In the genomic region with DNA sequence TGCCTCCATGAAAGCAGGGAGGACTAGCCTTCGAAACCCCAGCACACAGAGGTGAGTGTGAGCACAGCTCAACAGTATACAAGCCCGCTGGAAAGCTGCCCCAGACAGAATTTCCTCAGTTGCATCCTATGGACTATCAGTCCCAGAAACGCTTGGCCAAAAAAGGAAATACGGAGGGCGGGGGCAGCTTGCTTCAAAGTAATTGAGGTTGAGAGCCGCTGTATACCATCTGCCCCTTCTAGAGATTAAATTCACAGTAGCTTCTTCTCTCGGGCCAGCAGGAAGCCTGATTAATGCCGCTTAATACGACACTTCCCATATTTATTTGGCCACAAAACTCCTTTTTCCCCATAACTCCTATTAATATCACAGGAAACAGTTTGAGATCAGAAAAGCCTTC, we compare ENCODE assay signal across 15 cellular contexts.
DNase-seq lines count a peak whose midpoint lies in the region; FAIRE-seq and TF ChIP-seq lines count a peak whose summit lies in the region.
"Had no signal": no experiment of that assay in that cellular context is flagged by ENCODE, and none has a peak within 500 bp of the region (broad histone marks: within the 10 kb centered on the region; RNA-seq: fewer than 3 reads in every experiment).

No MANE protein-coding gene starts in this region.

- no peaks in the 10 kb centered on the region for H4K20me1 ChIP-seq in hepatocyte (ENCODE audit: insufficient read depth, poor library complexity, severe bottlenecking)
- no peaks in the 10 kb centered on the region for H4K20me1 ChIP-seq in smooth muscle cell (ENCODE audit: low read depth)

- H3K79me2 ChIP-seq in hepatocyte (no peaks in the 10 kb centered on the region), smooth muscle cell (ENCODE audit: low read depth) (no peaks in the 10 kb centered on the region)

- H3K27ac Mint-ChIP-seq in activated naive CD4-positive, alpha-beta T cell treated with anti-CD3 and anti-CD28 coated beads, Interleukin-2, amount 10 ng/mL, durations not matched to agents 7 days and 5 days, result peak overlapping the region; percentile 46

- H3K9ac ChIP-seq in smooth muscle cell (ENCODE audit: low read depth), result no peak overlapping the region

- H3K4me1 Mint-ChIP-seq in activated naive CD4-positive, alpha-beta T cell treated with anti-CD3 and anti-CD28 coated beads, Interleukin-2, amount 10 ng/mL, durations not matched to agents 7 days and 5 days, result peaks cover 61% of the 10 kb centered on the region

- peaks cover 10% of the 10 kb centered on the region for H3K9me3 Mint-ChIP-seq in activated naive CD4-positive, alpha-beta T cell treated with anti-CD3 and anti-CD28 coated beads, Interleukin-2, amount 10 ng/mL, durations not matched to agents 7 days and 5 days

- intact Hi-C loops in uterus (cut with DNase I; ENCODE audit: low total_unique reads), result no loop called here

- WGBS in hepatocyte (ENCODE audit: low lambda C conversion rate, missing lambda C conversion rate), result 69% methylated on average over 9 of the region's 9 CpGs
- WGBS in smooth muscle cell (ENCODE audit: low lambda C conversion rate), result 47% methylated on average over 9 of the region's 9 CpGs

- H2AFZ ChIP-seq in hepatocyte (no peak overlapping the region), smooth muscle cell (ENCODE audit: low read depth) (peak overlapping the region; percentile 34)

- H3K4me3 Mint-ChIP-seq in activated naive CD4-positive, alpha-beta T cell treated with anti-CD3 and anti-CD28 coated beads, Interleukin-2, amount 10 ng/mL, durations not matched to agents 7 days and 5 days, result no peak overlapping the region

- no peak overlapping the region for H3K4me2 ChIP-seq in hepatocyte
- peak overlapping the region; percentile 54 for H3K4me2 ChIP-seq in smooth muscle cell

- H3K9me3 ChIP-seq in SJCRH30 (replicated peaks) (no peaks in the 10 kb centered on the region), hepatocyte (ENCODE audit: low read depth) (no peaks in the 10 kb centered on the region), smooth muscle cell (replicated peaks; ENCODE audit: low read depth) (no peaks in the 10 kb centered on the region), uterus (no peaks in the 10 kb centered on the region)
- H3K9me3 ChIP-seq: ovary, vagina had no signal

- H3K27me3 ChIP-seq in SJCRH30 (no peaks in the 10 kb centered on the region), hepatocyte (no peaks in the 10 kb centered on the region), smooth muscle cell (ENCODE audit: low read depth) (no peaks in the 10 kb centered on the region), uterus (no peaks in the 10 kb centered on the region)
- H3K27me3 ChIP-seq: ovary, vagina had no signal

- peaks cover 20% of the 10 kb centered on the region for H3K27me3 Mint-ChIP-seq in activated naive CD4-positive, alpha-beta T cell treated with anti-CD3 and anti-CD28 coated beads, Interleukin-2, amount 10 ng/mL, durations not matched to agents 7 days and 5 days

- no peaks in the 10 kb centered on the region for H3K9me2 ChIP-seq in hepatocyte (replicated peaks; ENCODE audit: insufficient read depth)

- TF ChIP-seq CTCF in hepatocyte (IDR thresholded peaks at IDR 0.05; ENCODE audit: poor library complexity) (no peak), smooth muscle cell (IDR thresholded peaks at IDR 0.05; ENCODE audit: borderline replicate concordance, insufficient read depth, poor library complexity, severe bottlenecking) (no peak), uterus (IDR thresholded peaks at IDR 0.05) (no peak)

- H3K4me3 ChIP-seq in SJCRH30 (peak overlapping the region; percentile 38), hepatocyte (no peak overlapping the region), smooth muscle cell (no peak overlapping the region), uterus (no peak overlapping the region)
- H3K4me3 ChIP-seq: ovary, vagina had no signal

- peaks cover 25% of the 10 kb centered on the region for H3K4me1 ChIP-seq in SJCRH30
- H3K4me1 ChIP-seq in hepatocyte (ENCODE audit: insufficient read depth), result peaks cover 4% of the 10 kb centered on the region
- H3K4me1 ChIP-seq in smooth muscle cell (ENCODE audit: low read depth), result peaks cover 12% of the 10 kb centered on the region
- H3K4me1 ChIP-seq in uterus, result no peaks in the 10 kb centered on the region

- DNase-seq in activated naive CD4-positive, alpha-beta T cell treated with anti-CD3 and anti-CD28 coated beads, Interleukin-2, amount 10 ng/mL, durations not matched to agents 7 days and 5 days, result no peak
- no peak for DNase-seq in activated naive CD4-positive, alpha-beta T cell treated with anti-CD3 and anti-CD28 coated beads, Interleukin-2, amount 50 U/mL, for 16 hours
- DNase-seq in SJCRH30 (peak; percentile 73 to 84), hepatocyte (ENCODE audit: low spot score) (no peak), smooth muscle cell (lab: John Stamatoyannopoulos, UW; ENCODE audit: unreplicated experiment) (no peak), epidermal melanocyte (ENCODE audit: insufficient read length, low spot score) (no peak), urothelium cell line (ENCODE audit: low spot score) (no peak), uterus (no peak)
- DNase-seq: activated CD4-positive, alpha-beta T cell treated with anti-CD3 and anti-CD28 coated beads, Interleukin-2, amount 50 U/mL, for 1 hour; DND-41; NCI-H2081; NK-92 treated with Interleukin-12 subunit alpha and Interleukin-12 subunit beta, amount 100 ng/mL, for 24 hours; ovary had no signal

- H3K27ac ChIP-seq in SJCRH30, result peak overlapping the region; percentile 92
- H3K27ac ChIP-seq in hepatocyte, result peak overlapping the region; percentile 21
- peak overlapping the region; percentile 74 for H3K27ac ChIP-seq in smooth muscle cell (ENCODE audit: low read depth)
- H3K27ac ChIP-seq in uterus, result peak overlapping the region in 1 of 2 donors; percentile 33
- H3K27ac ChIP-seq: ovary, vagina had no signal

- FAIRE-seq in urothelium cell line (lab: Jason Lieb, UNC), result no peak
- FAIRE-seq: endometrium had no signal

- peaks cover 16% of the 10 kb centered on the region for H3F3A ChIP-seq in smooth muscle cell (ENCODE audit: low read depth)

- no peaks in the 10 kb centered on the region for H3K36me3 ChIP-seq in SJCRH30
- no peaks in the 10 kb centered on the region for H3K36me3 ChIP-seq in hepatocyte (replicated peaks; ENCODE audit: insufficient read depth, low read depth)
- no peaks in the 10 kb centered on the region for H3K36me3 ChIP-seq in smooth muscle cell (ENCODE audit: low read depth)
- H3K36me3 ChIP-seq in uterus, result no peaks in the 10 kb centered on the region
- H3K36me3 ChIP-seq: ovary, vagina had no signal

- CTCF ChIA-PET in activated naive CD4-positive, alpha-beta T cell treated with anti-CD3 and anti-CD28 coated beads, Interleukin-2, amount 10 ng/mL, durations not matched to agents 7 days and 5 days (lab: Charles Lee), result no interaction called here

- H3K36me3 Mint-ChIP-seq in activated naive CD4-positive, alpha-beta T cell treated with anti-CD3 and anti-CD28 coated beads, Interleukin-2, amount 10 ng/mL, durations not matched to agents 7 days and 5 days, result peaks cover 15% of the 10 kb centered on the region

- TF ChIP-seq POLR2A in uterus (IDR thresholded peaks at IDR 0.05), result no peak

Comparison
In these comparisons a context has a peak if more than half of its experiments do, and no peak if none do; other contexts are left out.
1. DNase-seq: peak in SJCRH30 (2 of 2); none in activated naive CD4-positive, alpha-beta T cell treated with anti-CD3 and anti-CD28 coated beads, Interleukin-2, amount 10 ng/mL, durations not matched to agents 7 days and 5 days (single experiment), activated naive CD4-positive, alpha-beta T cell treated with anti-CD3 and anti-CD28 coated beads, Interleukin-2, amount 50 U/mL, for 16 hours (single experiment), hepatocyte (single experiment), smooth muscle cell (single experiment), epidermal melanocyte (single experiment), urothelium cell line (single experiment) and uterus (0 of 2).